ENCODE assay signal across 1 cellular context in genomic region chr20:32482251-32483220, GRCh38.
TF ChIP-seq lines count a peak whose summit lies in the region.

No MANE protein-coding gene starts in this region.

TF ChIP-seq in HepG2, 621 proteins besides CTCF, POLR2A, EP300 and RAD21 (continued from another document and continues in another):
- 0 out of 2 replicates have a peak, but pooled peaks have one; percentile 74 for TF ChIP-seq NR1H2 (CRISPR knock-in tag; IDR thresholded peaks at IDR 0.05; ENCODE audit: borderline replicate concordance, low read depth)
- TF ChIP-seq ZNF572 (CRISPR knock-in tag; IDR thresholded peaks at IDR 0.05) = 0 out of 2 replicates have a peak, but pooled peaks have one; percentile 29
- TF ChIP-seq TGIF2 (CRISPR knock-in tag; IDR thresholded peaks at IDR 0.05) = no peak; the same call in 1 of the 2 replicates
- TF ChIP-seq, protein P1, sequence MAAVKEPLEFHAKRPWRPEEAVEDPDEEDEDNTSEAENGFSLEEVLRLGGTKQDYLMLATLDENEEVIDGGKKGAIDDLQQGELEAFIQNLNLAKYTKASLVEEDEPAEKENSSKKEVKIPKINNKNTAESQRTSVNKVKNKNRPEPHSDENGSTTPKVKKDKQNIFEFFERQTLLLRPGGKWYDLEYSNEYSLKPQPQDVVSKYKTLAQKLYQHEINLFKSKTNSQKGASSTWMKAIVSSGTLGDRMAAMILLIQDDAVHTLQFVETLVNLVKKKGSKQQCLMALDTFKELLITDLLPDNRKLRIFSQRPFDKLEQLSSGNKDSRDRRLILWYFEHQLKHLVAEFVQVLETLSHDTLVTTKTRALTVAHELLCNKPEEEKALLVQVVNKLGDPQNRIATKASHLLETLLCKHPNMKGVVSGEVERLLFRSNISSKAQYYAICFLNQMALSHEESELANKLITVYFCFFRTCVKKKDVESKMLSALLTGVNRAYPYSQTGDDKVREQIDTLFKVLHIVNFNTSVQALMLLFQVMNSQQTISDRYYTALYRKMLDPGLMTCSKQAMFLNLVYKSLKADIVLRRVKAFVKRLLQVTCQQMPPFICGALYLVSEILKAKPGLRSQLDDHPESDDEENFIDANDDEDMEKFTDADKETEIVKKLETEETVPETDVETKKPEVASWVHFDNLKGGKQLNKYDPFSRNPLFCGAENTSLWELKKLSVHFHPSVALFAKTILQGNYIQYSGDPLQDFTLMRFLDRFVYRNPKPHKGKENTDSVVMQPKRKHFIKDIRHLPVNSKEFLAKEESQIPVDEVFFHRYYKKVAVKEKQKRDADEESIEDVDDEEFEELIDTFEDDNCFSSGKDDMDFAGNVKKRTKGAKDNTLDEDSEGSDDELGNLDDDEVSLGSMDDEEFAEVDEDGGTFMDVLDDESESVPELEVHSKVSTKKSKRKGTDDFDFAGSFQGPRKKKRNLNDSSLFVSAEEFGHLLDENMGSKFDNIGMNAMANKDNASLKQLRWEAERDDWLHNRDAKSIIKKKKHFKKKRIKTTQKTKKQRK (IDR thresholded peaks at IDR 0.05; ENCODE audit: low read length) = no peak
- no peak for TF ChIP-seq ZKSCAN5 (CRISPR knock-in tag; IDR thresholded peaks at IDR 0.05)
- no peak for TF ChIP-seq NR2C2 (CRISPR knock-in tag; IDR thresholded peaks at IDR 0.05; ENCODE audit: borderline replicate concordance)
- TF ChIP-seq, protein P2, sequence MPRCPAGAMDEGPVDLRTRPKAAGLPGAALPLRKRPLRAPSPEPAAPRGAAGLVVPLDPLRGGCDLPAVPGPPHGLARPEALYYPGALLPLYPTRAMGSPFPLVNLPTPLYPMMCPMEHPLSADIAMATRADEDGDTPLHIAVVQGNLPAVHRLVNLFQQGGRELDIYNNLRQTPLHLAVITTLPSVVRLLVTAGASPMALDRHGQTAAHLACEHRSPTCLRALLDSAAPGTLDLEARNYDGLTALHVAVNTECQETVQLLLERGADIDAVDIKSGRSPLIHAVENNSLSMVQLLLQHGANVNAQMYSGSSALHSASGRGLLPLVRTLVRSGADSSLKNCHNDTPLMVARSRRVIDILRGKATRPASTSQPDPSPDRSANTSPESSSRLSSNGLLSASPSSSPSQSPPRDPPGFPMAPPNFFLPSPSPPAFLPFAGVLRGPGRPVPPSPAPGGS (CRISPR knock-in tag; IDR thresholded peaks at IDR 0.05) = no peak; the same call in 1 of the 2 replicates
- TF ChIP-seq ZNF180 (CRISPR knock-in tag; IDR thresholded peaks at IDR 0.05; ENCODE audit: borderline replicate concordance, low read depth) = no peak
- peak; percentile 56; the same call in 1 of the 2 replicates for TF ChIP-seq ZNF160 (CRISPR knock-in tag; IDR thresholded peaks at IDR 0.05)
- no peak for TF ChIP-seq SOX13 (IDR thresholded peaks at IDR 0.05)
- TF ChIP-seq SOX13 (CRISPR knock-in tag; conservative IDR thresholded peaks at IDR 0.05 in 1 of 2, IDR thresholded peaks at IDR 0.05 in 1 of 2) = peak in 1 of 2 experiments; percentile 15; a peak in 1 of 4 replicates
- TF ChIP-seq ZNF318 (CRISPR knock-in tag; IDR thresholded peaks at IDR 0.05) = no peak
- peak; percentile 90; the same call in 1 of the 2 replicates for TF ChIP-seq ZNF296 (CRISPR knock-in tag; conservative IDR thresholded peaks at IDR 0.05)
- no peak for TF ChIP-seq JARID2 (CRISPR knock-in tag; IDR thresholded peaks at IDR 0.05; ENCODE audit: insufficient replicate concordance)
- TF ChIP-seq KLF11 (CRISPR knock-in tag; IDR thresholded peaks at IDR 0.05) = no peak
- no peak for TF ChIP-seq RELA (CRISPR knock-in tag; IDR thresholded peaks at IDR 0.05)
- TF ChIP-seq KLF15 (CRISPR knock-in tag; IDR thresholded peaks at IDR 0.05; ENCODE audit: borderline replicate concordance) = no peak
- TF ChIP-seq AGO1 (IDR thresholded peaks at IDR 0.05; ENCODE audit: low read depth, low read length, poor library complexity, severe bottlenecking) = no peak
- no peak for TF ChIP-seq KLF6 (CRISPR knock-in tag; IDR thresholded peaks at IDR 0.05)
- TF ChIP-seq TRIM24 (CRISPR knock-in tag; IDR thresholded peaks at IDR 0.05) = no peak
- TF ChIP-seq ZNF24 (IDR thresholded peaks at IDR 0.05) = no peak
- no peak for TF ChIP-seq ZNF460 (CRISPR knock-in tag; IDR thresholded peaks at IDR 0.05; ENCODE audit: borderline replicate concordance)
- TF ChIP-seq, protein P3, sequence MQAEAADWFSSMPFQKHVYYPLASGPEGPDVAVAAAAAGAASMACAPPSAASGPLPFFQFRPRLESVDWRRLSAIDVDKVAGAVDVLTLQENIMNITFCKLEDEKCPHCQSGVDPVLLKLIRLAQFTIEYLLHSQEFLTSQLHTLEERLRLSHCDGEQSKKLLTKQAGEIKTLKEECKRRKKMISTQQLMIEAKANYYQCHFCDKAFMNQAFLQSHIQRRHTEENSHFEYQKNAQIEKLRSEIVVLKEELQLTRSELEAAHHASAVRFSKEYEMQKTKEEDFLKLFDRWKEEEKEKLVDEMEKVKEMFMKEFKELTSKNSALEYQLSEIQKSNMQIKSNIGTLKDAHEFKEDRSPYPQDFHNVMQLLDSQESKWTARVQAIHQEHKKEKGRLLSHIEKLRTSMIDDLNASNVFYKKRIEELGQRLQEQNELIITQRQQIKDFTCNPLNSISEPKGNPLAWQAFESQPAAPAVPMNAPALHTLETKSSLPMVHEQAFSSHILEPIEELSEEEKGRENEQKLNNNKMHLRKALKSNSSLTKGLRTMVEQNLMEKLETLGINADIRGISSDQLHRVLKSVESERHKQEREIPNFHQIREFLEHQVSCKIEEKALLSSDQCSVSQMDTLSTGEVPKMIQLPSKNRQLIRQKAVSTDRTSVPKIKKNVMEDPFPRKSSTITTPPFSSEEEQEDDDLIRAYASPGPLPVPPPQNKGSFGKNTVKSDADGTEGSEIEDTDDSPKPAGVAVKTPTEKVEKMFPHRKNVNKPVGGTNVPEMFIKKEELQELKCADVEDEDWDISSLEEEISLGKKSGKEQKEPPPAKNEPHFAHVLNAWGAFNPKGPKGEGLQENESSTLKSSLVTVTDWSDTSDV (CRISPR knock-in tag; IDR thresholded peaks at IDR 0.05) = no peak; the same call in 1 of the 2 replicates
- TF ChIP-seq MBD4 (IDR thresholded peaks at IDR 0.05; ENCODE audit: borderline replicate concordance, low read length) = no peak
- TF ChIP-seq ZZZ3 (CRISPR knock-in tag; IDR thresholded peaks at IDR 0.05; ENCODE audit: borderline replicate concordance) = no peak
- no peak for TF ChIP-seq ADNP (CRISPR knock-in tag; IDR thresholded peaks at IDR 0.05)
- TF ChIP-seq ZNF761 (CRISPR knock-in tag; conservative IDR thresholded peaks at IDR 0.05) = no peak
- TF ChIP-seq, protein P4, sequence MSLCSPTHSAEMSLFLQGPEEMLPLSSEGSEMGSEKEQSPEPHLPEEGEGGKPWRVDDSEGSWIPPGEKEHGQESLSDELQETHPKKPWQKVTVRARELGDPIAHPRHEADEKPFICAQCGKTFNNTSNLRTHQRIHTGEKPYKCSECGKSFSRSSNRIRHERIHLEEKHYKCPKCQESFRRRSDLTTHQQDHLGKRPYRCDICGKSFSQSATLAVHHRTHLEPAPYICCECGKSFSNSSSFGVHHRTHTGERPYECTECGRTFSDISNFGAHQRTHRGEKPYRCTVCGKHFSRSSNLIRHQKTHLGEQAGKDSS (CRISPR knock-in tag; IDR thresholded peaks at IDR 0.05; ENCODE audit: borderline replicate concordance, low read depth) = no peak
- TF ChIP-seq, protein P5, sequence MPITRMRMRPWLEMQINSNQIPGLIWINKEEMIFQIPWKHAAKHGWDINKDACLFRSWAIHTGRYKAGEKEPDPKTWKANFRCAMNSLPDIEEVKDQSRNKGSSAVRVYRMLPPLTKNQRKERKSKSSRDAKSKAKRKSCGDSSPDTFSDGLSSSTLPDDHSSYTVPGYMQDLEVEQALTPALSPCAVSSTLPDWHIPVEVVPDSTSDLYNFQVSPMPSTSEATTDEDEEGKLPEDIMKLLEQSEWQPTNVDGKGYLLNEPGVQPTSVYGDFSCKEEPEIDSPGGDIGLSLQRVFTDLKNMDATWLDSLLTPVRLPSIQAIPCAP (CRISPR knock-in tag; IDR thresholded peaks at IDR 0.05; ENCODE audit: low read depth) = no peak
- TF ChIP-seq ZNF891 (CRISPR knock-in tag; IDR thresholded peaks at IDR 0.05) = peak; percentile 87
- no peak for TF ChIP-seq RBAK (CRISPR knock-in tag; IDR thresholded peaks at IDR 0.05)
- TF ChIP-seq MAZ (IDR thresholded peaks at IDR 0.05; ENCODE audit: borderline replicate concordance, low read depth, low read length) = no peak; the same call in 1 of the 2 replicates
- peak; percentile 81 for TF ChIP-seq MAZ (CRISPR knock-in tag; IDR thresholded peaks at IDR 0.05; ENCODE audit: low read depth)
- TF ChIP-seq ELF3 (CRISPR knock-in tag; IDR thresholded peaks at IDR 0.05) = no peak
- TF ChIP-seq GPN1 (CRISPR knock-in tag; IDR thresholded peaks at IDR 0.05; ENCODE audit: borderline replicate concordance) = no peak
- TF ChIP-seq RCOR2 (CRISPR knock-in tag; IDR thresholded peaks at IDR 0.05) = no peak
- TF ChIP-seq ZNF20 (CRISPR knock-in tag; IDR thresholded peaks at IDR 0.05) = no peak
- TF ChIP-seq ZSCAN5A (CRISPR knock-in tag; IDR thresholded peaks at IDR 0.05; ENCODE audit: borderline replicate concordance) = no peak
- TF ChIP-seq PHF20 (CRISPR knock-in tag; IDR thresholded peaks at IDR 0.05) = peak; percentile 62
- peak; percentile 66; the same call in 1 of the 2 replicates for TF ChIP-seq ZNF746 (CRISPR knock-in tag; IDR thresholded peaks at IDR 0.05)
- TF ChIP-seq NR2F6 (IDR thresholded peaks at IDR 0.05) = peak; percentile 4; the same call in 1 of the 2 replicates
- TF ChIP-seq NR2F6 (CRISPR knock-in tag; IDR thresholded peaks at IDR 0.05) = no peak; the same call in 1 of the 2 replicates
- TF ChIP-seq ZNF282 (IDR thresholded peaks at IDR 0.05; ENCODE audit: partially characterized antibody) = no peak
- peak; percentile 45; the same call in 1 of the 2 replicates for TF ChIP-seq SALL1 (CRISPR knock-in tag; IDR thresholded peaks at IDR 0.05)
- TF ChIP-seq CEBPB (IDR thresholded peaks at IDR 0.05; ENCODE audit: borderline replicate concordance, low read depth, low read length) = no peak
- TF ChIP-seq ZNF841 (CRISPR knock-in tag; IDR thresholded peaks at IDR 0.05; ENCODE audit: borderline replicate concordance) = no peak
